In the genomic region with DNA sequence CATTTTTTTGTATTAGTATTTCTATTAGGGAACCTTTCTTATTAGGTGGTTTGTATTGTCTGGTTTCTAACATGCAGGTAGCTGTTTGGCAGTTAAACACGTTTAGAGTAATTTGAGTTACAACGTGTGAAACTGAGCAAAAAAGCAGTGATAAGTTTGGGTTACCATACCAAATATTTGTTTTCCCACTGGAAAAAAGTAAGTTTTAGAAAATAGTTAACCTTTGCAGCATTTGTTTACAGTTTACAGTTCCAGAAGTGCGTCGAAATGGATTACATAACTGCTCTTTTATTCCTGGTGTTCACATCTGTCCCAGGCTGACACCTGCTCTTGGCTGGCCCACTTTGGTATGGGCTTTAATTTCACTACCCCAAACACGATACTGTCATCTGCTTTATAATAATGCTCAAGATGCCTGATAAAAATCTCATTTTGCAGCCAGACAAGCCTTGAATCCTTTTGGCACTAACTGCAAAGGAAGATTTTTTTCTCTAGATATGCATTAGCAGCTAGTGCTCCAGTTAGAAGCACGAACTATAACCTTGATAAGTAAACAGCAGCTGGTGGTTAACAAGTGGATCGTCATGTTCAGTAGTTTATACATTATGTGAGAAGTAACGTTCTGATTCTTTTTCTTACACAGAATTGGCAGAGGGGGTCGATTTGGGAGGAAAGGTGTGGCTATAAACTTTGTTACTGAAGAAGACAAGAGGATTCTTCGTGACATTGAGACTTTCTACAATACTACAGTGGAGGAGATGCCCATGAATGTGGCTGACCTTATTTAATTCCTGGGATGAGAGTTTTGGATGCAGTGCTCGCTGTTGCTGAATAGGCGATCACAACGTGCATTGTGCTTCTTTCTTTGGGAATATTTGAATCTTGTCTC, we compare ENCODE assay signal across 8 cellular contexts. TPM values are rescaled to one million over a fixed set of nuclear protein-coding genes. Genes with fewer than 3 reads are reported as not detected.
DNase-seq lines count a peak whose midpoint lies in the region; ATAC-seq and TF ChIP-seq lines count a peak whose summit lies in the region.
"Had no signal": no experiment of that assay in that cellular context is flagged by ENCODE, and none has a peak within 500 bp of the region (broad histone marks: within the 10 kb centered on the region; RNA-seq: fewer than 3 reads in every experiment).

No MANE protein-coding gene starts in this region.

- H3T11ph ChIP-seq in H9 (ENCODE audit: low read length) = no peak overlapping the region

- H3K27ac Mint-ChIP-seq in H9 (peak overlapping the region; percentile 3 to 100 (median 27); a peak in 4 of 7 replicates), WTC11 (peak overlapping the region; percentile 48), mesothelial cell of epicardium (peak overlapping the region; percentile 57)

- no peak overlapping the region for H3K27ac ChIP-seq in H9 (ENCODE audit: insufficient read length, low read depth, low read length)
- no peak overlapping the region for H3K27ac ChIP-seq in aorta (ENCODE audit: low read depth in 1 of 2, low read length in 2 of 2)
- H3K27ac ChIP-seq: adrenal gland had no signal

- H3K27me3 ChIP-seq in H9 (ENCODE audit: insufficient read depth, low read length) (no peaks in the 10 kb centered on the region), aorta (ENCODE audit: control insufficient read depth in 1 of 2, insufficient read depth in 2 of 2, low read length in 1 of 2) (no peaks in the 10 kb centered on the region)
- H3K27me3 ChIP-seq: adrenal gland had no signal

- intact Hi-C loops in aorta (cut with DNase I) = loop anchor here in 1 of 2 donors (5.0 to 10.0 kb wide), 3 partner anchors 144 to 224 kb away; partner anchors contain the start of genes AHSG, ST6GAL1 and TBCCD1

- no peaks in the 10 kb centered on the region for H3K79me1 ChIP-seq in H9 (ENCODE audit: insufficient read depth, low read depth, low read length, poor library complexity, severe bottlenecking)

- no peaks in the 10 kb centered on the region for H3K27me3 Mint-ChIP-seq in H9 (ENCODE audit: low read depth)
- no peaks in the 10 kb centered on the region for H3K27me3 Mint-ChIP-seq in WTC11 (ENCODE audit: low read depth)
- H3K27me3 Mint-ChIP-seq in mesothelial cell of epicardium (ENCODE audit: low read depth) = no peaks in the 10 kb centered on the region

- peaks cover 10 to 13% of the 10 kb centered on the region in 2 donors for H3K36me3 ChIP-seq in aorta (ENCODE audit: control insufficient read depth in 1 of 2, insufficient read depth in 2 of 2, low read length in 1 of 2)

- H3K18ac ChIP-seq in H9 (ENCODE audit: insufficient read length, low read depth, low read length) = no peak overlapping the region

- H3K4me2 ChIP-seq in H9 (ENCODE audit: insufficient read depth, insufficient read length, low read length) = no peak overlapping the region

- H2BK120ac ChIP-seq in H9 (ENCODE audit: low read depth, low read length, poor library complexity, severe bottlenecking) = no peak overlapping the region

- no peak overlapping the region for H2BK15ac ChIP-seq in H9 (ENCODE audit: low read depth, low read length)

- no peak overlapping the region for H3K23ac ChIP-seq in H9 (ENCODE audit: insufficient read length, low read depth, low read length)

- H3K56ac ChIP-seq in H9 (ENCODE audit: insufficient read length, low read depth, low read length) = no peak overlapping the region

- H4K20me1 ChIP-seq in H9 (ENCODE audit: control insufficient read depth, insufficient read depth, insufficient read length) = no peaks in the 10 kb centered on the region

- POLR2A ChIA-PET in WTC11 (lab: Charles Lee) = interaction anchor here (0.6 to 1.9 kb wide), 3 partner anchors 9 to 249 kb away, joined by 3 to 5 read pairs (median 4); partner anchors contain the start of gene DNAJB11

- H3K9me3 Mint-ChIP-seq in H9 (peaks cover 6 to 8% of the 10 kb centered on the region in 2 experiments), WTC11 (no peaks in the 10 kb centered on the region), mesothelial cell of epicardium (no peaks in the 10 kb centered on the region)

- H4K8ac ChIP-seq in H9 (replicated peaks; ENCODE audit: insufficient read length, low read depth, low read length) = no peak overlapping the region

- no peak for ATAC-seq in WTC11
- ATAC-seq in aorta (ENCODE audit: low FRiP score) = no peak
- ATAC-seq in GM19463 (IDR thresholded peaks at IDR 0.05; ENCODE audit: unreplicated experiment) = no peak

- H3K4me3 Mint-ChIP-seq in H9 = 0 out of 5 replicates have a peak overlapping the region, but pooled peaks of 1 of the 2 experiments have one; percentile 45
- H3K4me3 Mint-ChIP-seq in WTC11 = no peak overlapping the region
- no peak overlapping the region for H3K4me3 Mint-ChIP-seq in mesothelial cell of epicardium

- peak overlapping the region in 1 of 2 donors; percentile 4 for H3K4me3 ChIP-seq in aorta (ENCODE audit: low read length in 2 of 2)

- H3K14ac ChIP-seq in H9 (ENCODE audit: insufficient read depth, low read length) = no peak overlapping the region

- H3K4ac ChIP-seq in H9 (ENCODE audit: low read depth, low read length) = no peak overlapping the region

- no peak overlapping the region for H4K91ac ChIP-seq in H9 (ENCODE audit: insufficient read length, low read depth, low read length)

- DNase-seq in DMS 273 (lab: John Stamatoyannopoulos, UW; ENCODE audit: unreplicated experiment) = peak; percentile 81
- no peak for DNase-seq in H9
- no peak for DNase-seq in WTC11 (ENCODE audit: low spot score)
- no peak for DNase-seq in mesothelial cell of epicardium (ENCODE audit: low spot score in 2 of 2, unreplicated experiment in 2 of 2)
- DNase-seq in aorta = no peak
- no peak for DNase-seq in NCI-H1930 (lab: John Stamatoyannopoulos, UW)
- DNase-seq: adrenal gland had no signal

- H3K36me3 Mint-ChIP-seq in H9 (ENCODE audit: insufficient read depth in 1 of 3, low read depth in 3 of 3) = peaks cover 65 to 94% (median 82%) of the 10 kb centered on the region in 3 experiments
- H3K36me3 Mint-ChIP-seq in WTC11 = peaks cover 86% of the 10 kb centered on the region
- H3K36me3 Mint-ChIP-seq in mesothelial cell of epicardium = peaks cover 53% of the 10 kb centered on the region

- TF ChIP-seq CTCF in H9 (conservative IDR thresholded peaks at IDR 0.05) (no peak), WTC11 (IDR thresholded peaks at IDR 0.05) (no peak), mesothelial cell of epicardium (IDR thresholded peaks at IDR 0.05; ENCODE audit: unreplicated experiment) (no peak)

- no peaks in the 10 kb centered on the region for H3K9me3 ChIP-seq in H9 (ENCODE audit: control insufficient read depth, low read depth, low read length)
- no peaks in the 10 kb centered on the region for H3K9me3 ChIP-seq in aorta (ENCODE audit: control insufficient read depth, low read length)
- H3K9me3 ChIP-seq: adrenal gland had no signal

- H3K4me1 Mint-ChIP-seq in H9 (peaks cover 11 to 26% of the 10 kb centered on the region in 2 experiments), WTC11 (peaks cover 31% of the 10 kb centered on the region), mesothelial cell of epicardium (peaks cover 39% of the 10 kb centered on the region)

- no peak overlapping the region for H2BK5ac ChIP-seq in H9 (ENCODE audit: insufficient read length, low read length)

- no CpG with 5 or more reads among the region's 13 CpGs for WGBS in H9 (ENCODE audit: extremely low coverage, insufficient read length, low lambda C conversion rate)
- WGBS in aorta, 2 donors = 51 to 55% methylated on average over 13 of the region's 13 CpGs

- no peak overlapping the region for H2AFZ ChIP-seq in H9 (ENCODE audit: low read length)

- peaks cover 6% of the 10 kb centered on the region for H3K23me2 ChIP-seq in H9 (ENCODE audit: insufficient read length, low read depth, low read length, poor library complexity, severe bottlenecking)

- no peak overlapping the region for H2BK20ac ChIP-seq in H9 (ENCODE audit: low read depth, low read length, poor library complexity, severe bottlenecking)

- H3K9ac ChIP-seq in H9 (ENCODE audit: extremely low read depth, insufficient read length, low read length) = no peak overlapping the region

- no peaks in the 10 kb centered on the region for H3K4me1 ChIP-seq in H9 (ENCODE audit: insufficient read depth, low read length)
- peaks cover 0 to 8% of the 10 kb centered on the region in 2 donors for H3K4me1 ChIP-seq in aorta (ENCODE audit: control insufficient read depth in 1 of 2, insufficient read depth in 2 of 2, low read length in 2 of 2)

- peaks cover 17% of the 10 kb centered on the region; the same call in 1 of the 2 replicates for H3K79me2 ChIP-seq in H9 (ENCODE audit: insufficient read depth, low read length)

- H2AK5ac ChIP-seq in H9 (ENCODE audit: insufficient read length, low read length) = no peak overlapping the region

- no peak overlapping the region for H4K5ac ChIP-seq in H9 (ENCODE audit: insufficient read length, low read depth, low read length)

- no peak overlapping the region for H2BK12ac ChIP-seq in H9 (ENCODE audit: insufficient read length, low read depth, low read length)

- CTCF ChIA-PET in WTC11 (lab: Charles Lee) = interaction anchor here (1.8 kb wide), 1 partner anchor 171 kb away, joined by 4 read pairs; no protein-coding TSS in a partner anchor

TF ChIP-seq in WTC11, 78 proteins besides CTCF, POLR2A, EP300 and RAD21 (continues in another document):
- TF ChIP-seq ERG (CRISPR knock-in tag; IDR thresholded peaks at IDR 0.05) (peak; percentile 43; the same call in 1 of the 2 replicates), CREM (CRISPR knock-in tag; IDR thresholded peaks at IDR 0.05) (0 out of 2 replicates have a peak, but pooled peaks have one; percentile 19)

RNA-seq across cellular contexts. Expression of gene EIF4A2, which starts 5.3 kb away (rescaled TPM):
- total RNA-seq in H9 (2021) (398 and 417 TPM in 2 replicates), WTC11 (2021) (571 to 574 TPM (median 572 TPM) in 3 replicates), mesothelial cell of epicardium (527 to 559 TPM (median 548 TPM) in 3 replicates), aorta (100 to 1,000 TPM; 330 to 374 TPM)
- 100 to 1,000 TPM; 593 to 598 TPM for polyA plus RNA-seq in aorta

RNA-seq across cellular contexts. Expression of gene RFC4, which starts 17.6 kb away (rescaled TPM):
- total RNA-seq in H9 (2021) = 103 and 108 TPM in 2 replicates
- total RNA-seq in WTC11 (2021) = 89.2 to 104 TPM (median 91.8 TPM) in 3 replicates
- 32.9 to 36.0 TPM (median 33.2 TPM) in 3 replicates for total RNA-seq in mesothelial cell of epicardium
- total RNA-seq in aorta = 10 to 100 TPM in 1 of 2 donors, 1 to 10 TPM in 1; 9.0 to 10.4 TPM
- polyA plus RNA-seq in aorta = 1 to 10 TPM; 6.9 to 8.2 TPM

RNA-seq across cellular contexts. Expression of gene ADIPOQ, which starts 53.8 kb away (rescaled TPM):
- not detected in 2 replicates for total RNA-seq in H9 (2021)
- total RNA-seq in WTC11 (2021) = not detected in 3 replicates
- not detected in 3 replicates for total RNA-seq in mesothelial cell of epicardium
- total RNA-seq in aorta = 1 to 10 TPM; 1.5 to 2.9 TPM
- under 1 TPM in 1 of 2 donors, not detected in 1; 0.36 TPM for polyA plus RNA-seq in aorta
